ENCODE assay signal across 1 cellular context in genomic region chr22:40434745-40435144, GRCh38.
TF ChIP-seq lines count a peak whose summit lies in the region.

No MANE protein-coding gene starts in this region.

TF ChIP-seq in GM12878, 131 proteins besides CTCF, POLR2A, EP300 and RAD21:
- TF ChIP-seq, protein P1, sequence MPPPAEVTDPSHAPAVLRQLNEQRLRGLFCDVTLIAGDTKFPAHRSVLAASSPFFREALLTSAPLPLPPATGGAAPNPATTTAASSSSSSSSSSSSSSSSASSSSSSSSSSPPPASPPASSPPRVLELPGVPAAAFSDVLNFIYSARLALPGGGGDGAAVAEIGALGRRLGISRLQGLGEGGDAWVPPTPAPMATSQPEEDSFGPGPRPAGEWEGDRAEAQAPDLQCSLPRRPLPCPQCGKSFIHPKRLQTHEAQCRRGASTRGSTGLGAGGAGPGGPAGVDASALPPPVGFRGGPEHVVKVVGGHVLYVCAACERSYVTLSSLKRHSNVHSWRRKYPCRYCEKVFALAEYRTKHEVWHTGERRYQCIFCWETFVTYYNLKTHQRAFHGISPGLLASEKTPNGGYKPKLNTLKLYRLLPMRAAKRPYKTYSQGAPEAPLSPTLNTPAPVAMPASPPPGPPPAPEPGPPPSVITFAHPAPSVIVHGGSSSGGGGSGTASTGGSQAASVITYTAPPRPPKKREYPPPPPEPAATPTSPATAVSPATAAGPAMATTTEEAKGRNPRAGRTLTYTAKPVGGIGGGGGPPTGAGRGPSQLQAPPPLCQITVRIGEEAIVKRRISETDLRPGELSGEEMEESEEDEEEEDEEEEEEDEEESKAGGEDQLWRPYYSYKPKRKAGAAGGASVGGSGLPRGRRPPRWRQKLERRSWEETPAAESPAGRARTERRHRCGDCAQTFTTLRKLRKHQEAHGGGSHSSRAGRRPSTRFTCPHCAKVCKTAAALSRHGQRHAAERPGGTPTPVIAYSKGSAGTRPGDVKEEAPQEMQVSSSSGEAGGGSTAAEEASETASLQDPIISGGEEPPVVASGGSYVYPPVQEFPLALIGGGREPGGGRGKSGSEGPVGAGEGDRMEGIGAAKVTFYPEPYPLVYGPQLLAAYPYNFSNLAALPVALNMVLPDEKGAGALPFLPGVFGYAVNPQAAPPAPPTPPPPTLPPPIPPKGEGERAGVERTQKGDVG (CRISPR knock-in tag; IDR thresholded peaks at IDR 0.05) = no peak
- TF ChIP-seq ZSCAN29 (IDR thresholded peaks at IDR 0.05) (no peak), PAX8 (IDR thresholded peaks at IDR 0.05) (no peak), RB1 (IDR thresholded peaks at IDR 0.05; ENCODE audit: borderline replicate concordance) (no peak)
